In the genomic region with DNA sequence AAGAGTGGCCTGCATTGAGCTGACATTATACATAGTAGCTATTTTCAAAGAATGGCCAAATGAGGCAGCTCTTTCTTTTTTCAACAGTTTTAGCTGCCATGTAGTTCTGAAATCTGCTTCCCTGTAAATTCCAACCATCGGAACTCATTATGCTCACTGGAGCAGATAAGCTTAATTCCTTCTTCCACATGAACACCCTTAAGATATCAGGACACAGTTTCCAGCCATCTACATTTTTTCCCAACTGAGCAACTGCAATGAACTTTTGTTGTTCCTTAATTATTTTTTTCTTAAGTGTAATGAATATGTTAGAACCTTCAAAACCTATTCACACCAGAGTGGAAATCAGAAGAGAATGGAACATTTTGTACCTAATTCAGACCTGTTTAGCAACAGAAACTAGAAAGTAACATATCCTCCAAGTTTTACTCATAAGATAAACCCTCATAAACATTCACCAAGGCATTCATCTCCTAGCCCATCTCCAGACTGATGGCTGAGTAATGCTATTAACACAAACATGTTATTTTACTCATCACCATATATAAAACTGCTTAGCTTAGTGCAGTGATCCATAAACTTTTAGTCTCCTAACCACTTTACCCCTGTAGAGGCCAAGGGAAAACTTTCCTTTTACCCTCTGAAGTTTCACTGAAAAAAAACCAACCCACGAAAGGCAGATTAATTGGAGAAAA, we compare ENCODE assay signal across 26 cellular contexts.
DNase-seq lines count a peak whose midpoint lies in the region; ATAC-seq, FAIRE-seq and TF ChIP-seq lines count a peak whose summit lies in the region.
"Had no signal": no experiment of that assay in that cellular context is flagged by ENCODE, and none has a peak within 500 bp of the region (broad histone marks: within the 10 kb centered on the region; RNA-seq: fewer than 3 reads in every experiment).

No MANE protein-coding gene starts in this region.

- no peak overlapping the region for H3K56ac ChIP-seq in IMR-90 (ENCODE audit: extremely low read depth, insufficient read depth, low read length)

- H2AFZ ChIP-seq in IMR-90 (replicated peaks; ENCODE audit: low read length, poor library complexity), result no peak overlapping the region
- no peak overlapping the region for H2AFZ ChIP-seq in mesenchymal stem cell (ENCODE audit: low read depth, low read length)

- H3K9ac ChIP-seq in IMR-90 (ENCODE audit: low read depth, low read length) (no peak overlapping the region), mesenchymal stem cell (ENCODE audit: low read length) (no peak overlapping the region)

- BruUV-seq in IMR-90 (replicated peaks; lab: Mats Ljungman, UMichigan), result no TSS peak

- peak overlapping the region; percentile 36; the same call in 1 of the 2 replicates for H3K14ac ChIP-seq in IMR-90 (replicated peaks; ENCODE audit: low read depth, low read length)
- no peak overlapping the region for H3K14ac ChIP-seq in mesenchymal stem cell (ENCODE audit: low read length in 2 of 2)

- no peak for TF ChIP-seq POLR2A in A549 (IDR thresholded peaks at IDR 0.05; ENCODE audit: low read length)
- no peak for TF ChIP-seq POLR2A in IMR-90 (IDR thresholded peaks at IDR 0.05; ENCODE audit: low read depth, low read length)

- H3K9me3 Mint-ChIP-seq in stimulated activated naive B cell treated with anti-CD40 and anti-IgM and Interleukin-4, amounts not matched to agents 10 μg/mL and 1 μg/mL and 100 μg/mL, for 72 hours, result no peaks in the 10 kb centered on the region
- H3K9me3 Mint-ChIP-seq: activated naive CD4-positive, alpha-beta T cell treated with anti-CD3 and anti-CD28 coated beads, Interleukin-2, amount 50 U/mL, for 24 hours; WTC11 had no signal

- no peaks in the 10 kb centered on the region for H3K36me3 ChIP-seq in IMR-90 (ENCODE audit: control insufficient read depth, insufficient read depth, low read length)
- H3K36me3 ChIP-seq in mesenchymal stem cell (ENCODE audit: control insufficient read depth in 1 of 2, insufficient read depth in 2 of 2, low read depth in 1 of 2, low read length in 2 of 2), result no peaks in the 10 kb centered on the region
- H3K36me3 ChIP-seq: brain microvascular endothelial cell, gastroesophageal sphincter, ovary, SJSA1, upper lobe of right lung had no signal

- H3K27me3 ChIP-seq in IMR-90 (ENCODE audit: control insufficient read depth, insufficient read depth, low read length) (no peaks in the 10 kb centered on the region), mesenchymal stem cell (ENCODE audit: control insufficient read depth in 1 of 2, insufficient read depth in 1 of 2, low read length in 2 of 2) (no peaks in the 10 kb centered on the region)
- H3K27me3 ChIP-seq: brain microvascular endothelial cell, gastroesophageal sphincter, ovary, SJSA1, upper lobe of right lung had no signal

- TF ChIP-seq RAD21 in A549 (conservative IDR thresholded peaks at IDR 0.05 in 1 of 2, IDR thresholded peaks at IDR 0.05 in 1 of 2), result no peak
- TF ChIP-seq RAD21 in IMR-90 (IDR thresholded peaks at IDR 0.05; ENCODE audit: low read length), result no peak

- no peak for TF ChIP-seq EP300 in A549 (IDR thresholded peaks at IDR 0.05)

- no peaks in the 10 kb centered on the region for H3K36me3 Mint-ChIP-seq in stimulated activated naive B cell treated with anti-CD40 and anti-IgM and Interleukin-4, amounts not matched to agents 10 μg/mL and 1 μg/mL and 100 μg/mL, for 72 hours
- H3K36me3 Mint-ChIP-seq: activated naive CD4-positive, alpha-beta T cell treated with anti-CD3 and anti-CD28 coated beads, Interleukin-2, amount 50 U/mL, for 24 hours; WTC11 had no signal

- H2BK12ac ChIP-seq in mesenchymal stem cell (ENCODE audit: low read length in 2 of 2), result no peak overlapping the region

- no peaks in the 10 kb centered on the region for H3K9me1 ChIP-seq in IMR-90 (ENCODE audit: insufficient read depth, low read length)

- no peak overlapping the region for H3K18ac ChIP-seq in IMR-90 (ENCODE audit: low read depth, low read length)
- no peak overlapping the region for H3K18ac ChIP-seq in mesenchymal stem cell (ENCODE audit: low read depth in 1 of 2, low read length in 2 of 2)

- H3K27ac Mint-ChIP-seq in stimulated activated naive B cell treated with anti-CD40 and anti-IgM and Interleukin-4, amounts not matched to agents 10 μg/mL and 1 μg/mL and 100 μg/mL, for 72 hours, result no peak overlapping the region
- H3K27ac Mint-ChIP-seq: activated CD8-positive, alpha-beta T cell treated with anti-CD3 and anti-CD28 coated beads for 36 hours; activated naive CD4-positive, alpha-beta T cell treated with anti-CD3 and anti-CD28 coated beads, Interleukin-2, amount 50 U/mL, for 24 hours; WTC11 had no signal

- H2BK120ac ChIP-seq in IMR-90 (ENCODE audit: low read depth, low read length) (no peak overlapping the region), mesenchymal stem cell (ENCODE audit: low read depth, low read length) (no peak overlapping the region)

- H3K4me3 ChIP-seq in A549 (no peak overlapping the region), IMR-90 (ENCODE audit: insufficient read depth, low read depth, low read length) (no peak overlapping the region), mesenchymal stem cell (ENCODE audit: insufficient read depth in 1 of 2, low read depth in 1 of 2, low read length in 2 of 2) (no peak overlapping the region)
- H3K4me3 ChIP-seq: gastroesophageal sphincter, ovary, SJSA1, upper lobe of right lung had no signal

- no peaks in the 10 kb centered on the region for H3K27me3 Mint-ChIP-seq in stimulated activated naive B cell treated with anti-CD40 and anti-IgM and Interleukin-4, amounts not matched to agents 10 μg/mL and 1 μg/mL and 100 μg/mL, for 72 hours
- H3K27me3 Mint-ChIP-seq: activated CD8-positive, alpha-beta T cell treated with anti-CD3 and anti-CD28 coated beads for 36 hours; activated naive CD4-positive, alpha-beta T cell treated with anti-CD3 and anti-CD28 coated beads, Interleukin-2, amount 50 U/mL, for 24 hours had no signal

- no peaks in the 10 kb centered on the region for H4K20me1 ChIP-seq in IMR-90 (ENCODE audit: insufficient read depth, low read length)

- CTCF ChIA-PET in A549 (lab: Yijun Ruan, JAX) (interaction anchor here (1.3 kb wide), 1 partner anchor 98 kb away, joined by 4 read pairs; no protein-coding TSS in a partner anchor), IMR-90 (lab: Yijun Ruan, JAX) (no interaction called here)

- H3K9me3 ChIP-seq in A549 (no peaks in the 10 kb centered on the region), IMR-90 (ENCODE audit: control insufficient read depth, insufficient read depth, low read length) (no peaks in the 10 kb centered on the region), mesenchymal stem cell (ENCODE audit: control insufficient read depth, low read length) (no peaks in the 10 kb centered on the region)
- H3K9me3 ChIP-seq: gastroesophageal sphincter, ovary, SJSA1, upper lobe of right lung had no signal

- H2BK5ac ChIP-seq in IMR-90 (ENCODE audit: low read depth, low read length, poor library complexity, severe bottlenecking) (no peak overlapping the region), mesenchymal stem cell (ENCODE audit: low read depth, low read length, poor library complexity, severe bottlenecking) (no peak overlapping the region)

- no peak overlapping the region for H3K23ac ChIP-seq in IMR-90 (ENCODE audit: low read depth, low read length)
- H3K23ac ChIP-seq in mesenchymal stem cell (ENCODE audit: low read length in 2 of 2), result no peak overlapping the region

- POLR2A ChIA-PET in A549 (lab: Yijun Ruan, JAX) (no interaction called here), IMR-90 (lab: Charles Lee; ENCODE audit: unreplicated experiment) (no interaction called here)

- WGBS in A549 (ENCODE audit: missing lambda C conversion rate), result 89% methylated on average over 2 of the region's 2 CpGs
- WGBS in IMR-90 (ENCODE audit: extremely low coverage in 2 of 2, insufficient read length in 1 of 2), 2 experiments, result no CpG with 5 or more reads among the region's 2 CpGs
- 68% methylated on average over 2 of the region's 2 CpGs for WGBS in mesenchymal stem cell

- in situ Hi-C loops in IMR-90 (cut with MboI; ENCODE audit: low sequenced_read_pairs), result no loop called here

- H4K8ac ChIP-seq in IMR-90 (ENCODE audit: low read depth in 2 of 2, low read length in 2 of 2) (no peak overlapping the region), mesenchymal stem cell (ENCODE audit: low read length) (no peak overlapping the region)

- TF ChIP-seq CTCF in A549 (IDR thresholded peaks at IDR 0.05) (no peak), IMR-90 (conservative IDR thresholded peaks at IDR 0.05; ENCODE audit: low read depth, low read length) (no peak)

- ATAC-seq in A549, result no peak
- peak; percentile 90 for ATAC-seq in IMR-90 (ENCODE audit: low read depth)
- ATAC-seq in stimulated activated naive B cell treated with anti-CD40 and anti-IgM and Interleukin-4, amounts not matched to agents 10 μg/mL and 1 μg/mL and 100 μg/mL, for 72 hours (replicated peaks), result no peak
- ATAC-seq: activated CD8-positive, alpha-beta T cell treated with anti-CD3 and anti-CD28 coated beads for 36 hours; activated T-cell treated with anti-CD3 and anti-CD28 coated beads, Interleukin-2, amount 50 U/mL, for 4 hours; gastroesophageal sphincter; HCT116; HepG2; Panc1; upper lobe of right lung; WTC11 had no signal

- no peak overlapping the region for H2BK20ac ChIP-seq in IMR-90 (ENCODE audit: low read depth, low read length)

- H2AK5ac ChIP-seq in IMR-90 (ENCODE audit: low read depth, low read length) (no peak overlapping the region), mesenchymal stem cell (ENCODE audit: low read length, severe bottlenecking) (no peak overlapping the region)

- H4K91ac ChIP-seq in IMR-90 (ENCODE audit: insufficient read depth, low read depth, low read length), result no peak overlapping the region
- H4K91ac ChIP-seq in mesenchymal stem cell (ENCODE audit: low read length), result no peak overlapping the region

- H2BK15ac ChIP-seq in IMR-90 (ENCODE audit: low read depth, low read length) (no peak overlapping the region), mesenchymal stem cell (ENCODE audit: low read depth, poor library complexity, severe bottlenecking) (no peak overlapping the region)

- H3K4me1 Mint-ChIP-seq in stimulated activated naive B cell treated with anti-CD40 and anti-IgM and Interleukin-4, amounts not matched to agents 10 μg/mL and 1 μg/mL and 100 μg/mL, for 72 hours, result no peaks in the 10 kb centered on the region
- H3K4me1 Mint-ChIP-seq: activated naive CD4-positive, alpha-beta T cell treated with anti-CD3 and anti-CD28 coated beads, Interleukin-2, amount 50 U/mL, for 24 hours had no signal

- H3K79me1 ChIP-seq in IMR-90 (ENCODE audit: low read depth in 1 of 2, low read length in 2 of 2), result no peaks in the 10 kb centered on the region
- H3K79me1 ChIP-seq in mesenchymal stem cell (replicated peaks; ENCODE audit: low read length, poor library complexity, severe bottlenecking), result no peaks in the 10 kb centered on the region

- H3K4me1 ChIP-seq in A549, result no peaks in the 10 kb centered on the region
- H3K4me1 ChIP-seq in IMR-90 (ENCODE audit: control insufficient read depth, insufficient read depth, low read length), result 0 out of 2 replicates have a peak, but pooled peaks cover 1% of the 10 kb centered on the region
- peaks cover 2% of the 10 kb centered on the region for H3K4me1 ChIP-seq in mesenchymal stem cell (ENCODE audit: control insufficient read depth, insufficient read depth, low read depth, low read length)
- H3K4me1 ChIP-seq: gastroesophageal sphincter, SJSA1, upper lobe of right lung had no signal

- H3K4ac ChIP-seq in IMR-90 (ENCODE audit: low read depth, low read length), result no peak overlapping the region
- H3K4ac ChIP-seq in mesenchymal stem cell (ENCODE audit: low read depth in 1 of 2, low read length in 2 of 2), result no peak overlapping the region

- intact Hi-C loops in IMR-90 (cut with micrococcal nuclease), result no loop called here

- H4K5ac ChIP-seq in IMR-90 (ENCODE audit: low read depth, low read length), result no peak overlapping the region

- H2AK9ac ChIP-seq in IMR-90 (replicated peaks; ENCODE audit: low read depth, low read length, poor library complexity), result no peak overlapping the region

- DNase-seq in A549 (ENCODE audit: low read depth in 1 of 2, low spot score in 1 of 2) (no peak), IMR-90 (peak; percentile 57), astrocyte of the hippocampus (ENCODE audit: low read depth, low spot score) (peak; percentile 82), mesenchymal stem cell (peak; percentile 42), NOMO-1 treated with DMSO at 0.1 percent for 48 hours (lab: John Stamatoyannopoulos, UW; ENCODE audit: unreplicated experiment) (no peak), SKM-1 (lab: John Stamatoyannopoulos, UW; ENCODE audit: unreplicated experiment) (no peak), mucosa of gallbladder (ENCODE audit: low spot score) (no peak)
- no peak for DNase-seq in stimulated activated naive B cell treated with anti-CD40 and anti-IgM and Interleukin-4, amounts not matched to agents 10 μg/mL and 1 μg/mL and 100 μg/mL, for 72 hours
- DNase-seq: activated CD8-positive, alpha-beta T cell treated with anti-CD3 and anti-CD28 coated beads for 36 hours; activated T-cell treated with anti-CD3 and anti-CD28 coated beads, Interleukin-2, amount 50 U/mL, for 4 hours; brain microvascular endothelial cell; dermis blood vessel endothelial cell; DMS153; NCI-H1417 treated with DMSO at 0.1 percent for 48 hours; NCI-H774; ovary; T-helper 2 cell; upper lobe of right lung had no signal

- no peak overlapping the region for H3K4me3 Mint-ChIP-seq in stimulated activated naive B cell treated with anti-CD40 and anti-IgM and Interleukin-4, amounts not matched to agents 10 μg/mL and 1 μg/mL and 100 μg/mL, for 72 hours
- H3K4me3 Mint-ChIP-seq: activated CD8-positive, alpha-beta T cell treated with anti-CD3 and anti-CD28 coated beads for 36 hours; activated naive CD4-positive, alpha-beta T cell treated with anti-CD3 and anti-CD28 coated beads, Interleukin-2, amount 50 U/mL, for 24 hours; activated T-cell treated with anti-CD3 and anti-CD28 coated beads, Interleukin-2, amount 50 U/mL, for 4 hours; WTC11 had no signal

- H3K4me2 ChIP-seq in A549 (no peak overlapping the region), IMR-90 (ENCODE audit: low read depth, low read length) (no peak overlapping the region), mesenchymal stem cell (ENCODE audit: low read length, poor library complexity, severe bottlenecking) (no peak overlapping the region)

- H3K27ac ChIP-seq in A549, result no peak overlapping the region
- no peak overlapping the region for H3K27ac ChIP-seq in IMR-90 (ENCODE audit: insufficient read depth, low read length)
- peak overlapping the region; percentile 77 for H3K27ac ChIP-seq in mesenchymal stem cell (ENCODE audit: low read length, poor library complexity, severe bottlenecking)
- H3K27ac ChIP-seq: brain microvascular endothelial cell, gastroesophageal sphincter, ovary, SJSA1, upper lobe of right lung had no signal

- dilution Hi-C loops in IMR-90 (cut with HindIII; ENCODE audit: low sequenced_read_pairs, unreplicated experiment), result no loop called here

- peak; percentile 28 for FAIRE-seq in A549 (lab: Jason Lieb, UNC)
- FAIRE-seq: A204.1, HepG2 had no signal

Comparison
In these comparisons a context has a peak if more than half of its experiments do, and no peak if none do; other contexts are left out.
1. DNase-seq: peak in IMR-90 (single experiment), astrocyte of the hippocampus (single experiment) and mesenchymal stem cell (single experiment); none in A549 (0 of 2), stimulated activated naive B cell treated with anti-CD40 and anti-IgM and Interleukin-4, amounts not matched to agents 10 μg/mL and 1 μg/mL and 100 μg/mL, for 72 hours (single experiment), NOMO-1 treated with DMSO at 0.1 percent for 48 hours (single experiment), SKM-1 (single experiment) and mucosa of gallbladder (single experiment).